Comparison of ENCODE assay signal across 9 cellular contexts in the genomic region with DNA sequence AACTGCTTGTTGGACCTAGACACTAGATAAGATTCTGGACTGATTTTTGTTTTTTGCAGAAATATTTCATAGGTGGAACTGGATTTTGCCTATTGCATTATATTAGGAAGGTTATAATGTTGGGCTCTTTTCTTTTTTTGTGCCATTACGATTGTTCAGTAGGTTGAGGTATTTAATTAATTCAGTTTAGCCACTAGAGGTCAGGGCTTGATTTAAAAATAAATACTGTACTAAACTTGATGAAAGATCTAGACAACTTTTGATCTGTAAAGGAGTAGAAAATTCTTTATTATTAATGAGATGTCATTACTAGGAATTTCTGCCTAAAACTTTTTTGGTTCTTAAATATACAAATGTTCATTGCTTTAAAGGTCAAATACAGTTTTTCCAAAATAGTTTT. TPM values are rescaled to one million over a fixed set of nuclear protein-coding genes. Genes with fewer than 3 reads are reported as not detected.
A peak's percentile ranks its signal among the peaks of the same experiment; 100 is the strongest.
DNase-seq lines count a peak whose midpoint lies in the region; ATAC-seq and TF ChIP-seq lines count a peak whose summit lies in the region.
"Had no signal": no experiment of that assay in that cellular context is flagged by ENCODE, and none has a peak within 500 bp of the region (broad histone marks: within the 10 kb centered on the region; RNA-seq: fewer than 3 reads in every experiment).

No MANE protein-coding gene starts in this region.

- H4K8ac ChIP-seq in H9 (replicated peaks; ENCODE audit: insufficient read length, low read depth, low read length): no peak overlapping the region

- no peak overlapping the region for H2AK5ac ChIP-seq in H9 (ENCODE audit: insufficient read length, low read length)

- CTCF ChIA-PET in Panc1 (lab: Charles Lee): no interaction called here

- no peak overlapping the region for H3K4ac ChIP-seq in H9 (ENCODE audit: low read depth, low read length)

- no peak overlapping the region for H3K27ac ChIP-seq in H9 (ENCODE audit: insufficient read length, low read depth, low read length)
- H3K27ac ChIP-seq in Panc1 (ENCODE audit: low read length): no peak overlapping the region

- H3K4me3 ChIP-seq in AG09309 (ENCODE audit: control insufficient read depth, low read depth, low read length) (no peak overlapping the region), Panc1 (ENCODE audit: low read depth in 2 of 2, low read length in 2 of 2) (no peak overlapping the region), fibroblast of villous mesenchyme (ENCODE audit: low read depth, low read length) (no peak overlapping the region)

- no peak overlapping the region for H4K91ac ChIP-seq in H9 (ENCODE audit: insufficient read length, low read depth, low read length)

- H3K4me2 ChIP-seq in H9 (ENCODE audit: insufficient read depth, insufficient read length, low read length): no peak overlapping the region

- no peak overlapping the region for H2BK5ac ChIP-seq in H9 (ENCODE audit: insufficient read length, low read length)

- H3K36me3 Mint-ChIP-seq in H9 (ENCODE audit: insufficient read depth in 1 of 3, low read depth in 3 of 3): no peaks in the 10 kb centered on the region
- H3K36me3 Mint-ChIP-seq: activated naive CD8-positive, alpha-beta T cell treated with anti-CD3 and anti-CD28 coated beads, Interleukin-2, amount 10 ng/mL, durations not matched to agents 7 days and 5 days had no signal

- no peaks in the 10 kb centered on the region for H3K27me3 ChIP-seq in H9 (ENCODE audit: insufficient read depth, low read length)
- no peaks in the 10 kb centered on the region for H3K27me3 ChIP-seq in Panc1 (ENCODE audit: control insufficient read depth, insufficient read depth, low read length)

- intact Hi-C loops in Panc1 (cut with micrococcal nuclease; ENCODE audit: unreplicated experiment): loop anchor here (2.0 to 10.0 kb wide), 2 partner anchors 528 to 1510 kb away; no protein-coding TSS in a partner anchor

- ATAC-seq in Panc1: peak; percentile 63; the same call in 1 of the 2 replicates
- no peak for ATAC-seq in HG02759 (IDR thresholded peaks at IDR 0.05; ENCODE audit: unreplicated experiment)
- ATAC-seq in HG03520 (IDR thresholded peaks at IDR 0.05; ENCODE audit: unreplicated experiment): no peak

- H3K9me3 ChIP-seq in H9 (ENCODE audit: control insufficient read depth, low read depth, low read length) (no peaks in the 10 kb centered on the region), Panc1 (ENCODE audit: control insufficient read depth, insufficient read depth, low read depth, low read length) (no peaks in the 10 kb centered on the region)

- no peaks in the 10 kb centered on the region for H3K27me3 Mint-ChIP-seq in H9 (ENCODE audit: low read depth)

- no peak overlapping the region for H4K5ac ChIP-seq in H9 (ENCODE audit: insufficient read length, low read depth, low read length)

- BruUV-seq in Panc1 (replicated peaks; lab: Mats Ljungman, UMichigan): no TSS peak

- no peaks in the 10 kb centered on the region for H3K9me3 Mint-ChIP-seq in H9
- H3K9me3 Mint-ChIP-seq: activated naive CD8-positive, alpha-beta T cell treated with anti-CD3 and anti-CD28 coated beads, Interleukin-2, amount 10 ng/mL, durations not matched to agents 7 days and 5 days had no signal

- no peak overlapping the region for H2AFZ ChIP-seq in H9 (ENCODE audit: low read length)

- H4K20me1 ChIP-seq in H9 (ENCODE audit: control insufficient read depth, insufficient read depth, insufficient read length): no peaks in the 10 kb centered on the region

- H3K18ac ChIP-seq in H9 (ENCODE audit: insufficient read length, low read depth, low read length): no peak overlapping the region

- no peak overlapping the region for H2BK120ac ChIP-seq in H9 (ENCODE audit: low read depth, low read length, poor library complexity, severe bottlenecking)

- no peaks in the 10 kb centered on the region for H3K36me3 ChIP-seq in Panc1 (ENCODE audit: control insufficient read depth, insufficient read depth, low read length)

- no peak overlapping the region for H3K23ac ChIP-seq in H9 (ENCODE audit: insufficient read length, low read depth, low read length)

- no peak overlapping the region for H2BK12ac ChIP-seq in H9 (ENCODE audit: insufficient read length, low read depth, low read length)

- H3K4me3 Mint-ChIP-seq in H9: no peak overlapping the region
- H3K4me3 Mint-ChIP-seq: activated naive CD8-positive, alpha-beta T cell treated with anti-CD3 and anti-CD28 coated beads, Interleukin-2, amount 10 ng/mL, durations not matched to agents 7 days and 5 days had no signal

- no peak overlapping the region for H3K27ac Mint-ChIP-seq in H9
- H3K27ac Mint-ChIP-seq: activated naive CD8-positive, alpha-beta T cell treated with anti-CD3 and anti-CD28 coated beads, Interleukin-2, amount 10 ng/mL, durations not matched to agents 7 days and 5 days had no signal

- H2BK20ac ChIP-seq in H9 (ENCODE audit: low read depth, low read length, poor library complexity, severe bottlenecking): no peak overlapping the region

- H3K4me1 ChIP-seq in H9 (ENCODE audit: insufficient read depth, low read length) (no peaks in the 10 kb centered on the region), Panc1 (ENCODE audit: control insufficient read depth, insufficient read depth, low read length) (no peaks in the 10 kb centered on the region)

- H3K56ac ChIP-seq in H9 (ENCODE audit: insufficient read length, low read depth, low read length): no peak overlapping the region

- no peaks in the 10 kb centered on the region for H3K79me1 ChIP-seq in H9 (ENCODE audit: insufficient read depth, low read depth, low read length, poor library complexity, severe bottlenecking)

- no peaks in the 10 kb centered on the region for H3K23me2 ChIP-seq in H9 (ENCODE audit: insufficient read length, low read depth, low read length, poor library complexity, severe bottlenecking)

- POLR2A ChIA-PET in Panc1 (lab: Charles Lee): no interaction called here

- H2BK15ac ChIP-seq in H9 (ENCODE audit: low read depth, low read length): no peak overlapping the region

- DNase-seq in AG09309 (ENCODE audit: low read depth) (no peak), H9 (no peak), Panc1 (ENCODE audit: low read depth, low spot score) (no peak), fibroblast of villous mesenchyme (ENCODE audit: low read depth) (peak; percentile 52), superior temporal gyrus (ENCODE audit: extremely low spot score) (peak; percentile 59)
- DNase-seq in NK-92 treated with Interleukin-12 subunit alpha and Interleukin-12 subunit beta, amount 100 ng/mL, for 24 hours (lab: John Stamatoyannopoulos, UW): no peak
- DNase-seq: activated naive CD8-positive, alpha-beta T cell treated with anti-CD3 and anti-CD28 coated beads, Interleukin-2, amount 10 ng/mL, durations not matched to agents 7 days and 5 days had no signal

- H3K4me1 Mint-ChIP-seq in H9: peaks cover 2 to 3% of the 10 kb centered on the region in 2 experiments; a peak in 3 of 4 replicates
- H3K4me1 Mint-ChIP-seq: activated naive CD8-positive, alpha-beta T cell treated with anti-CD3 and anti-CD28 coated beads, Interleukin-2, amount 10 ng/mL, durations not matched to agents 7 days and 5 days had no signal

- H3K14ac ChIP-seq in H9 (ENCODE audit: insufficient read depth, low read length): no peak overlapping the region

- no peaks in the 10 kb centered on the region for H3K79me2 ChIP-seq in H9 (ENCODE audit: insufficient read depth, low read length)

- H3K9ac ChIP-seq in H9 (ENCODE audit: extremely low read depth, insufficient read length, low read length): no peak overlapping the region

- no peak overlapping the region for H3T11ph ChIP-seq in H9 (ENCODE audit: low read length)

- TF ChIP-seq CTCF in AG09309 (IDR thresholded peaks at IDR 0.05; ENCODE audit: control insufficient read depth, insufficient read depth, low read depth, low read length, missing control alignments) (peak; percentile 27), H9 (conservative IDR thresholded peaks at IDR 0.05) (peak; percentile 65), Panc1 (IDR thresholded peaks at IDR 0.05) (peak; percentile 38; the same call in 1 of the 2 replicates), fibroblast of villous mesenchyme (IDR thresholded peaks at IDR 0.05; ENCODE audit: insufficient read depth, low read depth, low read length) (peak; percentile 36)

- WGBS in H9 (ENCODE audit: extremely low coverage, insufficient read length, low lambda C conversion rate): no CpG with 5 or more reads among the region's 1 CpG

- in situ Hi-C loops in Panc1 (cut with HindIII; ENCODE audit: low pct_unique_long_range_greater_than_20kb, low sequenced_read_pairs): no loop called here

RNA-seq across cellular contexts. Expression of gene SUPT20H, which starts 15.2 kb away (rescaled TPM):
- total RNA-seq in H9 (2021) (58.0 and 59.5 TPM in 2 replicates), Panc1 (2021; ENCODE audit: unreplicated experiment) (32.9 TPM), fibroblast of villous mesenchyme (68.0 and 105 TPM in 2 replicates)
- 12.8 TPM for polyA plus RNA-seq in Panc1 (2012; ENCODE audit: insufficient read length)

RNA-seq across cellular contexts. Expression of gene CSNK1A1L, which starts 30.8 kb away (rescaled TPM):
- total RNA-seq in H9 (2021) (not detected in 2 replicates), Panc1 (2021; ENCODE audit: unreplicated experiment) (not detected), fibroblast of villous mesenchyme (not detected in 2 replicates)
- polyA plus RNA-seq in Panc1 (2012; ENCODE audit: insufficient read length): not detected
- total RNA-seq: activated naive CD8-positive, alpha-beta T cell treated with anti-CD3 and anti-CD28 coated beads, Interleukin-2, amount 10 ng/mL, durations not matched to agents 7 days and 5 days had no signal

Comparison
In these comparisons a context has a peak if more than half of its experiments do, and no peak if none do; other contexts are left out.
1. DNase-seq: peak in fibroblast of villous mesenchyme (single experiment) and superior temporal gyrus (single experiment); none in AG09309 (single experiment), H9 (single experiment), Panc1 (single experiment) and NK-92 treated with Interleukin-12 subunit alpha and Interleukin-12 subunit beta, amount 100 ng/mL, for 24 hours (single experiment).
2. Peak in every context shown above with its lines, with median percentiles within 50 percentile points of each other: CTCF ChIP-seq.